In the genomic region with DNA sequence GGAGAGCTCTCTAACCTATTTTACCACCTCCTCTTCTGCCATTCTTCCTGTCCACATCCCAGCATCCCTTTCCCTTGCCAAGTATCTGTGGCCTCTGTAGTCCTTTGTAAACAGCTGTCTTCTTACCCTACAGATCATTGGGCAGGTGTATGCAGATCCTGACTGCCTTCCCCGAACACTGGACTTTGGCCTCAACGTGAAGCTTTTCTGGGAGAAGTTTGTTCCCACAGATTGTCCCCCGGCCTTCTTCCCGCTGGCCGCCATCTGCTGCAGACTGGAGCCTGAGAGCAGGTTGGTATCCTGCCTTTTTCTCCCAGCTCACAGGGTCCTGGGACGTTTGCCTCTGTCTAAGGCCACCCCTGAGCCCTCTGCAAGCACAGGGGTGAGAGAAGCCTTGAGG, we compare ENCODE assay signal across 17 cellular contexts. TPM values are rescaled to one million over a fixed set of nuclear protein-coding genes. Genes with fewer than 3 reads are reported as not detected.
DNase-seq lines count a peak whose midpoint lies in the region; ATAC-seq and TF ChIP-seq lines count a peak whose summit lies in the region.
"Had no signal": no experiment of that assay in that cellular context is flagged by ENCODE, and none has a peak within 500 bp of the region (broad histone marks: within the 10 kb centered on the region; RNA-seq: fewer than 3 reads in every experiment).

No MANE protein-coding gene starts in this region.

- H3K36me3 Mint-ChIP-seq in activated naive CD8-positive, alpha-beta T cell: peaks cover 7% of the 10 kb centered on the region
- peaks cover 0 to 22% (median 7%) of the 10 kb centered on the region in 3 donors for H3K36me3 Mint-ChIP-seq in naive thymus-derived CD8-positive, alpha-beta T cell

- H3K4me3 ChIP-seq in A673 (ENCODE audit: low read depth, low read length, poor library complexity, severe bottlenecking): no peak overlapping the region
- H3K4me3 ChIP-seq: body of pancreas had no signal

- peak; percentile 56 for DNase-seq in DMS53 (lab: John Stamatoyannopoulos, UW)
- no peak for DNase-seq in naive thymus-derived CD8-positive, alpha-beta T cell
- DNase-seq in effector CD8-positive, alpha-beta T cell (lab: John Stamatoyannopoulos, UW): no peak
- no peak for DNase-seq in SW 1271 (lab: John Stamatoyannopoulos, UW)
- DNase-seq in A673 (ENCODE audit: low spot score): no peak
- no peak for DNase-seq in mucosa of gallbladder (ENCODE audit: low spot score)
- DNase-seq: activated CD4-positive, CD25-positive, alpha-beta regulatory T cell treated with anti-CD3 and anti-CD28 coated beads, Interleukin-2, amount 50 U/mL, for 72 hours; DND-41; effector CD4-positive, alpha-beta T cell; NCI-H2171; NK-92 treated with Interleukin-12 subunit alpha and Interleukin-12 subunit beta, amount 100 ng/mL, for 24 hours had no signal

- CTCF ChIA-PET in A673 (lab: Charles Lee): interaction anchor here (0.6 kb wide), 1 partner anchor 170 kb away, joined by 3 read pairs; no protein-coding TSS in a partner anchor

- BruUV-seq in A673 (replicated peaks; lab: Mats Ljungman, UMichigan): no TSS peak

- peaks cover 83% of the 10 kb centered on the region for H3K4me1 Mint-ChIP-seq in activated naive CD8-positive, alpha-beta T cell (ENCODE audit: low read depth)
- peaks cover 56 to 94% (median 87%) of the 10 kb centered on the region in 4 donors for H3K4me1 Mint-ChIP-seq in naive thymus-derived CD8-positive, alpha-beta T cell

- TF ChIP-seq CTCF in C4-2B (conservative IDR thresholded peaks at IDR 0.05) (no peak), A673 (conservative IDR thresholded peaks at IDR 0.05; ENCODE audit: low read depth, low read length) (no peak)

- no peak for ATAC-seq in naive thymus-derived CD8-positive, alpha-beta T cell
- ATAC-seq: body of pancreas, left lobe of liver, Right ventricle myocardium inferior had no signal

- intact Hi-C loops in A673 (cut with micrococcal nuclease; ENCODE audit: unreplicated experiment): no loop called here

- H3K27ac ChIP-seq in C4-2B (peak overlapping the region; percentile 34), A673 (ENCODE audit: low read depth, low read length, poor library complexity, severe bottlenecking) (no peak overlapping the region)
- H3K27ac ChIP-seq: body of pancreas had no signal

- no peaks in the 10 kb centered on the region for H3K4me1 ChIP-seq in A673 (ENCODE audit: insufficient read depth, low read length, poor library complexity, severe bottlenecking)

- peaks cover 14% of the 10 kb centered on the region for H3K36me3 ChIP-seq in A673 (ENCODE audit: insufficient read depth, low read length, poor library complexity, severe bottlenecking)

- H3K4me3 Mint-ChIP-seq in activated naive CD8-positive, alpha-beta T cell: no peak overlapping the region
- H3K4me3 Mint-ChIP-seq in naive thymus-derived CD8-positive, alpha-beta T cell: peak overlapping the region in 7 of 10 donors; percentile 9 to 79 (median 58)
- H3K4me3 Mint-ChIP-seq: T-helper 2 cell treated with Interferon-gamma antibody and Interleukin-4, amounts not matched to agents 5 μg/mL and 100 μg/mL, for 36 hours had no signal

- H3K27me3 ChIP-seq in A673 (replicated peaks; ENCODE audit: insufficient read depth, low read depth, low read length, poor library complexity): no peaks in the 10 kb centered on the region
- H3K27me3 ChIP-seq: body of pancreas had no signal

- H3K27ac Mint-ChIP-seq in activated naive CD8-positive, alpha-beta T cell: peak overlapping the region; percentile 81
- peak overlapping the region; percentile 93 to 97 (median 95) for H3K27ac Mint-ChIP-seq in naive thymus-derived CD8-positive, alpha-beta T cell
- H3K27ac Mint-ChIP-seq: T-helper 2 cell treated with Interferon-gamma antibody and Interleukin-4, amounts not matched to agents 5 μg/mL and 100 μg/mL, for 36 hours had no signal

- no peaks in the 10 kb centered on the region for H3K9me3 Mint-ChIP-seq in activated naive CD8-positive, alpha-beta T cell (ENCODE audit: low read depth)
- H3K9me3 Mint-ChIP-seq in naive thymus-derived CD8-positive, alpha-beta T cell: no peaks in the 10 kb centered on the region
- H3K9me3 Mint-ChIP-seq: T-helper 2 cell treated with Interferon-gamma antibody and Interleukin-4, amounts not matched to agents 5 μg/mL and 100 μg/mL, for 36 hours had no signal

- no peaks in the 10 kb centered on the region for H3K9me3 ChIP-seq in A673 (ENCODE audit: low read depth, low read length, poor library complexity, severe bottlenecking)
- H3K9me3 ChIP-seq: body of pancreas had no signal

- POLR2A ChIA-PET in naive thymus-derived CD8-positive, alpha-beta T cell (lab: Charles Lee): interaction anchor here (0.6 to 22.1 kb wide), 11 partner anchors 9 to 1137 kb away, joined by 4 to 1498 read pairs (median 8); a partner anchor contains a TSS
- POLR2A ChIA-PET in A673 (lab: Charles Lee; ENCODE audit: low non-redundant PET): no interaction called here

- no peaks in the 10 kb centered on the region for H3K27me3 Mint-ChIP-seq in activated naive CD8-positive, alpha-beta T cell
- no peaks in the 10 kb centered on the region for H3K27me3 Mint-ChIP-seq in naive thymus-derived CD8-positive, alpha-beta T cell

RNA-seq across cellular contexts. Expression of a gene that starts 17.3 kb away (rescaled TPM):
- 100 to 1,000 TPM; 730 to 741 TPM for total RNA-seq in naive thymus-derived CD8-positive, alpha-beta T cell
- 100 to 1,000 TPM; 530 to 963 (median 585) TPM for polyA plus RNA-seq in naive thymus-derived CD8-positive, alpha-beta T cell
- total RNA-seq in A673 (2021) (0.24 and 0.46 TPM in 2 replicates), mucosa of gallbladder (48.0 TPM)

Comparison
In these comparisons a context has a peak if more than half of its experiments do, and no peak if none do; other contexts are left out.
1. RNA of a gene that starts 17.3 kb away (total RNA-seq): 730 to 741 TPM in naive thymus-derived CD8-positive, alpha-beta T cell and 48.0 TPM in mucosa of gallbladder (single experiment); 0.24 to 0.46 TPM in A673; every median in the first group is over 10 times any median in the second.